8 cellular contexts compared by ENCODE assay signal in the genomic region with DNA sequence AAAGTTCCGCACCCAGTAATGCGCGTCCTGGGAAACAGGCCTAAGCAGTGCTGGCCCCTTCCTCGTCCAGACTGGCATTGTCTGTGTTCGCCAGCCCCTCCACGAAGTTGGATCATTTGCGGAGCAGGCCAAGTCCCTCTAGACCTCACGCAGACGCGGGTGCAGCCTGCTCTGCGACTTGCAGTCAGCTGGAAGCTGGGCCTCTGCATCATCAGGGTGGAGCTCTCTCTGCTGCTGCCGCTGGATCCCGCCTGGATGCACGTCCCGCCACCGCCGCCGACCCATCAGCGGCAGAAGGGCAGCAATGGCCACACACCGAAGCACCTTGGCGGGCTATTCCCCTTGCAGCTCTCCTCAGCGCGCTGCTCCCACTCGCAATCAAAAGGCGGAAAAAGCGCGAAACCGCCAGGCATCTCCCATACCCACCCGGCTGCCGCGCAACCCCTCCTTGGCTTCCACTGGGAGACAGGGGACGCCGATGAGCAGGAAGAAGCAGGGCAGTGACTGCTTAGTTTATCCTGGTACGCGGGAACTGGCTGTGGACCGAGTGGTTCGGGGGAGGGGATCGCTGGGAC. TPM values are rescaled to one million over a fixed set of nuclear protein-coding genes. Genes with fewer than 3 reads are reported as not detected.
DNase-seq lines count a peak whose midpoint lies in the region; ATAC-seq and TF ChIP-seq lines count a peak whose summit lies in the region.

No MANE protein-coding gene starts in this region.

- no peak for TF ChIP-seq POLR2A in heart left ventricle (IDR thresholded peaks at IDR 0.05)

- no peaks in the 10 kb centered on the region for H3K79me2 ChIP-seq in PC-9 (ENCODE audit: low read depth)

- no peak overlapping the region for H2AFZ ChIP-seq in PC-9

- H3F3A ChIP-seq in PC-9 (ENCODE audit: insufficient read depth, low read depth): no peaks in the 10 kb centered on the region

- ATAC-seq in SK-N-SH treated with all-trans-retinoic acid at 6 μM for 48 hours (peak; percentile 85), heart left ventricle (peak; percentile 18 to 77 (median 62)), GM21825 (IDR thresholded peaks at IDR 0.05; ENCODE audit: unreplicated experiment) (no peak)
- no peak for ATAC-seq in CD4-positive, alpha-beta T cell (ENCODE audit: poor library complexity)

- peak overlapping the region; percentile 54; the same call in 1 of the 2 replicates for H3K9ac ChIP-seq in ES-I3 (ENCODE audit: low read depth, low read length)

- WGBS in heart left ventricle, 4 donors: 3 to 6% (median 4%) methylated on average over 26 to 38 of the region's 38 CpGs

- no peaks in the 10 kb centered on the region for H3K36me3 Mint-ChIP-seq in CD4-positive, alpha-beta T cell (ENCODE audit: low read depth)

- H3K4me1 ChIP-seq in ES-I3 (ENCODE audit: insufficient read depth, low read length) (no peaks in the 10 kb centered on the region), heart left ventricle (peaks cover 0 to 20% (median 0%) of the 10 kb centered on the region in 12 donors), PC-9 (replicated peaks; ENCODE audit: insufficient read depth) (no peaks in the 10 kb centered on the region)

- peak; percentile 20 to 62 (median 39) for DNase-seq in heart left ventricle
- no peak for DNase-seq in retinal pigment epithelial cell (ENCODE audit: low read depth)
- DNase-seq in PC-9: no peak
- DNase-seq in CD4-positive, alpha-beta T cell: no peak
- DNase-seq in T-helper 2 cell: no peak

- no peaks in the 10 kb centered on the region for H4K20me1 ChIP-seq in PC-9 (ENCODE audit: insufficient read depth)

- H3K9me2 ChIP-seq in PC-9 (ENCODE audit: insufficient read depth): no peaks in the 10 kb centered on the region

- intact Hi-C loops in heart left ventricle (cut with DNase I): loop anchor here in 2 of 10 donors (10.0 kb wide), 1 partner anchor 250 kb away; no protein-coding TSS in a partner anchor
- intact Hi-C loops in PC-9 (cut with micrococcal nuclease; ENCODE audit: unreplicated experiment): loop anchor here (10.0 kb wide), 1 partner anchor 250 kb away; no protein-coding TSS in a partner anchor
- intact Hi-C loops in CD4-positive, alpha-beta T cell (cut with DNase I, micrococcal nuclease): no loop called here

- no peaks in the 10 kb centered on the region for H3K4me1 Mint-ChIP-seq in CD4-positive, alpha-beta T cell (ENCODE audit: low read depth)

- H3K27me3 Mint-ChIP-seq in CD4-positive, alpha-beta T cell: peaks cover 82% of the 10 kb centered on the region

- no peak overlapping the region for H3K27ac Mint-ChIP-seq in CD4-positive, alpha-beta T cell

- H3K27ac ChIP-seq in heart left ventricle: peak overlapping the region in 6 of 12 donors; percentile 12 to 36 (median 24)
- H3K27ac ChIP-seq in PC-9: no peak overlapping the region
- no peak overlapping the region for H3K27ac ChIP-seq in CD4-positive, alpha-beta T cell (ENCODE audit: low read depth, low read length)

- BruUV-seq in PC-9 (replicated peaks; lab: Mats Ljungman, UMichigan): no TSS peak

- CTCF ChIA-PET in PC-9 (lab: Charles Lee): no interaction called here
- CTCF ChIA-PET in CD4-positive, alpha-beta T cell (lab: Charles Lee): no interaction called here

- POLR2A ChIA-PET in PC-9 (lab: Charles Lee; ENCODE audit: unreplicated experiment): no interaction called here
- POLR2A ChIA-PET in CD4-positive, alpha-beta T cell (lab: Charles Lee): no interaction called here

- no peaks in the 10 kb centered on the region for H3K9me3 Mint-ChIP-seq in CD4-positive, alpha-beta T cell

- H3K4me2 ChIP-seq in PC-9: no peak overlapping the region

- H3K9me3 ChIP-seq in ES-I3 (ENCODE audit: control insufficient read depth, insufficient read depth, low read length) (no peaks in the 10 kb centered on the region), heart left ventricle (no peaks in the 10 kb centered on the region), PC-9 (ENCODE audit: insufficient read depth, low read depth) (no peaks in the 10 kb centered on the region)
- no peaks in the 10 kb centered on the region for H3K9me3 ChIP-seq in CD4-positive, alpha-beta T cell (ENCODE audit: control insufficient read depth, low read length)

- H3K4me3 Mint-ChIP-seq in CD4-positive, alpha-beta T cell: no peak overlapping the region

- H3K36me3 ChIP-seq in ES-I3 (ENCODE audit: insufficient read depth, low read length) (no peaks in the 10 kb centered on the region), heart left ventricle (no peaks in the 10 kb centered on the region), PC-9 (ENCODE audit: low read depth) (no peaks in the 10 kb centered on the region)

- H3K4me3 ChIP-seq in heart left ventricle (peak overlapping the region; percentile 10 to 59 (median 42)), retinal pigment epithelial cell (ENCODE audit: low read length) (peak overlapping the region; percentile 73), PC-9 (no peak overlapping the region)

- H3K27me3 ChIP-seq in heart left ventricle (peaks cover 2 to 75% (median 28%) of the 10 kb centered on the region in 9 donors), PC-9 (ENCODE audit: insufficient read depth, low read depth) (peaks cover 21% of the 10 kb centered on the region)
- peaks cover 46% of the 10 kb centered on the region for H3K27me3 ChIP-seq in CD4-positive, alpha-beta T cell (ENCODE audit: control insufficient read depth, insufficient read depth, low read length)

- TF ChIP-seq CTCF in heart left ventricle (IDR thresholded peaks at IDR 0.05) (no peak), retinal pigment epithelial cell (conservative IDR thresholded peaks at IDR 0.05; ENCODE audit: low read depth, low read length) (peak; percentile 11), PC-9 (conservative IDR thresholded peaks at IDR 0.05) (no peak)
- no peak for TF ChIP-seq CTCF in CD4-positive, alpha-beta T cell (IDR thresholded peaks at IDR 0.05)

TF ChIP-seq in SK-N-SH treated with all-trans-retinoic acid at 6 μM for 48 hours, 23 proteins besides CTCF, POLR2A, EP300 and RAD21:
- TF ChIP-seq ZFP3 (CRISPR knock-in tag; IDR thresholded peaks at IDR 0.05): no peak
- no peak for TF ChIP-seq BACH2 (CRISPR knock-in tag; IDR thresholded peaks at IDR 0.05; ENCODE audit: borderline replicate concordance)
- TF ChIP-seq, protein P1, sequence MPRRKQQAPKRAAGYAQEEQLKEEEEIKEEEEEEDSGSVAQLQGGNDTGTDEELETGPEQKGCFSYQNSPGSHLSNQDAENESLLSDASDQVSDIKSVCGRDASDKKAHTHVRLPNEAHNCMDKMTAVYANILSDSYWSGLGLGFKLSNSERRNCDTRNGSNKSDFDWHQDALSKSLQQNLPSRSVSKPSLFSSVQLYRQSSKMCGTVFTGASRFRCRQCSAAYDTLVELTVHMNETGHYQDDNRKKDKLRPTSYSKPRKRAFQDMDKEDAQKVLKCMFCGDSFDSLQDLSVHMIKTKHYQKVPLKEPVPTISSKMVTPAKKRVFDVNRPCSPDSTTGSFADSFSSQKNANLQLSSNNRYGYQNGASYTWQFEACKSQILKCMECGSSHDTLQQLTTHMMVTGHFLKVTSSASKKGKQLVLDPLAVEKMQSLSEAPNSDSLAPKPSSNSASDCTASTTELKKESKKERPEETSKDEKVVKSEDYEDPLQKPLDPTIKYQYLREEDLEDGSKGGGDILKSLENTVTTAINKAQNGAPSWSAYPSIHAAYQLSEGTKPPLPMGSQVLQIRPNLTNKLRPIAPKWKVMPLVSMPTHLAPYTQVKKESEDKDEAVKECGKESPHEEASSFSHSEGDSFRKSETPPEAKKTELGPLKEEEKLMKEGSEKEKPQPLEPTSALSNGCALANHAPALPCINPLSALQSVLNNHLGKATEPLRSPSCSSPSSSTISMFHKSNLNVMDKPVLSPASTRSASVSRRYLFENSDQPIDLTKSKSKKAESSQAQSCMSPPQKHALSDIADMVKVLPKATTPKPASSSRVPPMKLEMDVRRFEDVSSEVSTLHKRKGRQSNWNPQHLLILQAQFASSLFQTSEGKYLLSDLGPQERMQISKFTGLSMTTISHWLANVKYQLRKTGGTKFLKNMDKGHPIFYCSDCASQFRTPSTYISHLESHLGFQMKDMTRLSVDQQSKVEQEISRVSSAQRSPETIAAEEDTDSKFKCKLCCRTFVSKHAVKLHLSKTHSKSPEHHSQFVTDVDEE (CRISPR knock-in tag; IDR thresholded peaks at IDR 0.05): 0 out of 2 replicates have a peak, but pooled peaks have one; percentile 17
- TF ChIP-seq, protein P2, sequence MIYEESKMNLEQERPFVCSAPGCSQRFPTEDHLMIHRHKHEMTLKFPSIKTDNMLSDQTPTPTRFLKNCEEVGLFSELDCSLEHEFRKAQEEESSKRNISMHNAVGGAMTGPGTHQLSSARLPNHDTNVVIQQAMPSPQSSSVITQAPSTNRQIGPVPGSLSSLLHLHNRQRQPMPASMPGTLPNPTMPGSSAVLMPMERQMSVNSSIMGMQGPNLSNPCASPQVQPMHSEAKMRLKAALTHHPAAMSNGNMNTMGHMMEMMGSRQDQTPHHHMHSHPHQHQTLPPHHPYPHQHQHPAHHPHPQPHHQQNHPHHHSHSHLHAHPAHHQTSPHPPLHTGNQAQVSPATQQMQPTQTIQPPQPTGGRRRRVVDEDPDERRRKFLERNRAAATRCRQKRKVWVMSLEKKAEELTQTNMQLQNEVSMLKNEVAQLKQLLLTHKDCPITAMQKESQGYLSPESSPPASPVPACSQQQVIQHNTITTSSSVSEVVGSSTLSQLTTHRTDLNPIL (CRISPR knock-in tag; IDR thresholded peaks at IDR 0.05; ENCODE audit: low read depth): no peak
- TF ChIP-seq ZNF70 (CRISPR knock-in tag; IDR thresholded peaks at IDR 0.05): no peak
- TF ChIP-seq ISL1 (CRISPR knock-in tag; IDR thresholded peaks at IDR 0.05): no peak

RNA-seq across cellular contexts. Expression of a gene that starts 34.1 kb away (rescaled TPM):
- 1 to 10 TPM in 1 of 9 donors, not detected in 8; 1.6 TPM for total RNA-seq in heart left ventricle
- polyA plus RNA-seq in heart left ventricle: not detected
- not detected in 2 replicates for total RNA-seq in PC-9 (2021)
- total RNA-seq in CD4-positive, alpha-beta T cell: not detected

Comparison
In these comparisons a context has a peak if more than half of its experiments do, and no peak if none do; other contexts are left out.
1. ATAC-seq: peak in SK-N-SH treated with all-trans-retinoic acid at 6 μM for 48 hours (single experiment) and heart left ventricle (4 of 4); none in GM21825 (single experiment) and CD4-positive, alpha-beta T cell (single experiment).
2. DNase-seq: peak in heart left ventricle (5 of 5); none in retinal pigment epithelial cell (single experiment), PC-9 (0 of 2), CD4-positive, alpha-beta T cell (0 of 10) and T-helper 2 cell (0 of 5).